ENCODE assay signal across 8 cellular contexts in genomic region chr1:224433041-224433670, GRCh38. TPM values are rescaled to one million over a fixed set of nuclear protein-coding genes. Genes with fewer than 3 reads are reported as not detected.
DNase-seq lines count a peak whose midpoint lies in the region; ATAC-seq lines count a peak whose summit lies in the region.

No MANE protein-coding gene starts in this region.

- H3K14ac ChIP-seq in trophoblast cell (ENCODE audit: low read length): no peak overlapping the region

- H2BK12ac ChIP-seq in trophoblast cell (ENCODE audit: low read length): no peak overlapping the region

- H2AK5ac ChIP-seq in trophoblast cell (ENCODE audit: low read length): no peak overlapping the region

- H3K9ac ChIP-seq in trophoblast cell (ENCODE audit: low read length): peak overlapping the region; percentile 2

- H2AFZ ChIP-seq in trophoblast cell (ENCODE audit: insufficient read depth, low read length, poor library complexity): no peak overlapping the region

- intact Hi-C loops in Right ventricle myocardium superior (cut with DNase I): no loop called here

- H3K4me3 ChIP-seq in trophoblast cell (ENCODE audit: low read depth, low read length): peak overlapping the region; percentile 99

- peak overlapping the region; percentile 71 for H3K4ac ChIP-seq in trophoblast cell (ENCODE audit: low read depth, low read length)

- peaks cover 2 to 6% of the 10 kb centered on the region in 2 experiments for H3K4me1 ChIP-seq in trophoblast cell (ENCODE audit: control insufficient read depth in 1 of 2, insufficient read depth in 2 of 2, low read length in 2 of 2)

- H3K27ac ChIP-seq in trophoblast cell (ENCODE audit: low read depth, low read length): no peak overlapping the region

- no peak overlapping the region for H4K12ac ChIP-seq in trophoblast cell (ENCODE audit: low read depth, low read length)

- no peak overlapping the region for H2BK120ac ChIP-seq in trophoblast cell (ENCODE audit: insufficient read depth, low read length, poor library complexity)

- H3K79me2 ChIP-seq in trophoblast cell (ENCODE audit: control insufficient read depth, insufficient read depth, low read length, poor library complexity): peaks cover 13% of the 10 kb centered on the region

- peaks cover 2% of the 10 kb centered on the region for H3K9me3 ChIP-seq in trophoblast cell (ENCODE audit: insufficient read depth, low read depth, low read length)

- H3K18ac ChIP-seq in trophoblast cell (ENCODE audit: low read length): no peak overlapping the region

- peaks cover 8% of the 10 kb centered on the region for H3K79me1 ChIP-seq in trophoblast cell (ENCODE audit: low read length)

- H3K36me3 ChIP-seq in trophoblast cell (ENCODE audit: control insufficient read depth in 1 of 2, insufficient read depth in 2 of 2, low read length in 2 of 2): peaks cover 6 to 8% of the 10 kb centered on the region in 2 experiments

- no CpG with 5 or more reads among the region's 19 CpGs for WGBS in trophoblast cell (ENCODE audit: extremely low coverage, insufficient coverage, insufficient read length)

- H4K91ac ChIP-seq in trophoblast cell (ENCODE audit: low read depth, low read length): no peak overlapping the region

- H3K4me2 ChIP-seq in trophoblast cell (ENCODE audit: low read length): peak overlapping the region; percentile 93

- H4K8ac ChIP-seq in trophoblast cell (ENCODE audit: low read depth, low read length): no peak overlapping the region

- ATAC-seq in Right ventricle myocardium superior (ENCODE audit: poor library complexity) (peak; percentile 10), GM21367 (IDR thresholded peaks at IDR 0.05; ENCODE audit: unreplicated experiment) (no peak), HG03196 (IDR thresholded peaks at IDR 0.05; ENCODE audit: unreplicated experiment) (no peak)

- no peak overlapping the region for H3K23ac ChIP-seq in trophoblast cell (ENCODE audit: low read length)

- no peak overlapping the region for H2BK5ac ChIP-seq in trophoblast cell (ENCODE audit: low read depth, low read length, poor library complexity)

- DNase-seq in G401 (ENCODE audit: low spot score) (peak; percentile 44), NCI-H1105 treated with DMSO at 0.1 percent for 48 hours (lab: John Stamatoyannopoulos, UW) (peak; percentile 10), Right ventricle myocardium superior (no peak), trophoblast cell (no peak), GF-D8 (lab: John Stamatoyannopoulos, UW) (no peak)
- peak; percentile 14 for DNase-seq in activated naive CD4-positive, alpha-beta T cell treated with anti-CD3 and anti-CD28 coated beads, Interleukin-2, amount 50 U/mL, for 16 hours

- H3K27me3 ChIP-seq in trophoblast cell (ENCODE audit: insufficient read depth, low read length): no peaks in the 10 kb centered on the region

- in situ Hi-C loops in G401 (cut with HindIII; ENCODE audit: low sequenced_read_pairs): no loop called here

RNA-seq across cellular contexts. Expression of gene WDR26, which starts 1.4 kb away (rescaled TPM):
- total RNA-seq in G401 (2014; rRNA removed; shearing (Covaris generic)): 30.5 and 43.8 TPM in 2 replicates
- 53.0 TPM for total RNA-seq in Right ventricle myocardium superior
- 90.2 and 90.5 TPM in 2 replicates for polyA plus RNA-seq in trophoblast cell (2013)

Comparison
In these comparisons a context has a peak if more than half of its experiments do, and no peak if none do; other contexts are left out.
1. DNase-seq: peak in G401 (single experiment), NCI-H1105 treated with DMSO at 0.1 percent for 48 hours (single experiment) and activated naive CD4-positive, alpha-beta T cell treated with anti-CD3 and anti-CD28 coated beads, Interleukin-2, amount 50 U/mL, for 16 hours (single experiment); none in Right ventricle myocardium superior (single experiment), trophoblast cell (0 of 2) and GF-D8 (single experiment).